1 cellular context compared by ENCODE assay signal in the genomic region with DNA sequence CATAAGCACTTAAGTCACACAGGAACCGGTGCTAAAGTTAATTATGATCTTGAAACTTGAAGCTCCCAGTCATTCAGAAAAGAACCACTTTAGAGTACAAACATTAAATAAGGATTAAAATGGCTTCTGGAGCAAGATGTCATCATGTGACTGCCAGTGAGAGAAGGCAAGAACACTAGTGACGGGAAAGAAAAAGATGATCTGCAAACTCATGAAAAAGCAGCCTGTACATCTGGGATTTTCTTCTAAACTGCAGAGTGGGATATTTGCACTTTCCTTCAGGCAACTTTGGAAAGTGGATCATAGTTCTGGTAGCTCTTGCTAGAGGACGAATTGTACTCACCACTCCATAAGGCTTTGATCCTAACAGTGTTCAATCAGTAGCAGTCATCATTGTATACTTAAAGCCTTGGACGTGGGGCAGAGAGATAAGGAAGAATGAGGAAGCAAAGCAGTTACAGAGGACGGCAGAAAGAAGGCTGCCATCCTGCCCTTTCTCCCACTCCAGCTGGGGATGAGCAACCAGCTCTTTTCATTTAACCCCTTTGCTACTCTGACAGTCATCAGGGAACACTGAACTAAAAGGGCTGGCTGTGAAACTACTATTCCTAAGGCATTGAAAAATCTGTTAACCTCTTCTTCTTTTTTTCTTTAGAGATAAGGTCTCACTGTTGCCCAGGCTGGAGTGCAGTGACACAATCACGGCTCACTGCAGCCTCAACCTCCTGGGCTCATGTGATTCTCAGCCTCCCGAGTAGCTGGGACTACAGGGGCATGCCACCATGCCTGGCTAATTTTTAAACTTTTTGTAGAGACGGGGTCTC.
A peak's percentile ranks its signal among the peaks of the same experiment; 100 is the strongest.
TF ChIP-seq lines count a peak whose summit lies in the region.

No MANE protein-coding gene starts in this region.

TF ChIP-seq in K562, 482 proteins besides CTCF, POLR2A, EP300 and RAD21 (continued from another document and continues in another):
- TF ChIP-seq, protein P1, sequence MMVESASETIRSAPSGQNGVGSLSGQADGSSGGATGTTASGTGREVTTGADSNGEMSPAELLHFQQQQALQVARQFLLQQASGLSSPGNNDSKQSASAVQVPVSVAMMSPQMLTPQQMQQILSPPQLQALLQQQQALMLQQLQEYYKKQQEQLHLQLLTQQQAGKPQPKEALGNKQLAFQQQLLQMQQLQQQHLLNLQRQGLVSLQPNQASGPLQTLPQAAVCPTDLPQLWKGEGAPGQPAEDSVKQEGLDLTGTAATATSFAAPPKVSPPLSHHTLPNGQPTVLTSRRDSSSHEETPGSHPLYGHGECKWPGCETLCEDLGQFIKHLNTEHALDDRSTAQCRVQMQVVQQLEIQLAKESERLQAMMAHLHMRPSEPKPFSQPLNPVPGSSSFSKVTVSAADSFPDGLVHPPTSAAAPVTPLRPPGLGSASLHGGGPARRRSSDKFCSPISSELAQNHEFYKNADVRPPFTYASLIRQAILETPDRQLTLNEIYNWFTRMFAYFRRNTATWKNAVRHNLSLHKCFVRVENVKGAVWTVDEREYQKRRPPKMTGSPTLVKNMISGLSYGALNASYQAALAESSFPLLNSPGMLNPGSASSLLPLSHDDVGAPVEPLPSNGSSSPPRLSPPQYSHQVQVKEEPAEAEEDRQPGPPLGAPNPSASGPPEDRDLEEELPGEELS (CRISPR knock-in tag; IDR thresholded peaks at IDR 0.05; ENCODE audit: borderline replicate concordance) = no peak
- TF ChIP-seq MYBL2 (IDR thresholded peaks at IDR 0.05; ENCODE audit: low read depth) (no peak), MYBL2 (CRISPR knock-in tag; IDR thresholded peaks at IDR 0.05; ENCODE audit: borderline replicate concordance) (no peak), KLF10 (CRISPR knock-in tag; IDR thresholded peaks at IDR 0.05) (no peak), CEBPB (tag; IDR thresholded peaks at IDR 0.05) (peak; percentile 24; the same call in 1 of the 2 replicates), MYNN (IDR thresholded peaks at IDR 0.05) (peak; percentile 55; the same call in 1 of the 2 replicates), MYNN (CRISPR knock-in tag; IDR thresholded peaks at IDR 0.05) (no peak), PPARD (CRISPR knock-in tag; IDR thresholded peaks at IDR 0.05) (no peak), EHMT2 (IDR thresholded peaks at IDR 0.05) (peak; percentile 76), ZNF507 (tag; conservative IDR thresholded peaks at IDR 0.05) (no peak), PTRF (tag; IDR thresholded peaks at IDR 0.05) (no peak), TFAM (CRISPR knock-in tag; conservative IDR thresholded peaks at IDR 0.05) (no peak), MTA1 (IDR thresholded peaks at IDR 0.05; ENCODE audit: borderline replicate concordance) (peak; percentile 68), DACH1 (IDR thresholded peaks at IDR 0.05; ENCODE audit: partially characterized antibody) (no peak), ZNF239 (CRISPR knock-in tag; IDR thresholded peaks at IDR 0.05) (no peak), ZNF184 (CRISPR knock-in tag; IDR thresholded peaks at IDR 0.05) (no peak), SMARCA4 (IDR thresholded peaks at IDR 0.05) (peak; percentile 94), ZEB2 (IDR thresholded peaks at IDR 0.05) (peak; percentile 60), MEIS2 (IDR thresholded peaks at IDR 0.05; ENCODE audit: partially characterized antibody) (peak; percentile 58), ETV6 (IDR thresholded peaks at IDR 0.05; ENCODE audit: borderline replicate concordance in 1 of 2, low read depth in 2 of 2, low read length in 1 of 2) (no peak), ETV6 (CRISPR knock-in tag; IDR thresholded peaks at IDR 0.05; ENCODE audit: borderline replicate concordance) (no peak), ZNF644 (tag; IDR thresholded peaks at IDR 0.05; ENCODE audit: low read depth) (peak; percentile 71; the same call in 1 of the 2 replicates), ZZZ3 (IDR thresholded peaks at IDR 0.05) (no peak), ILF3 (IDR thresholded peaks at IDR 0.05; ENCODE audit: borderline replicate concordance) (no peak), HNRNPH1 (optimal IDR thresholded peaks at IDR 0.05; ENCODE audit: low read depth, low read length) (no peak), BCL6 (CRISPR knock-in tag; IDR thresholded peaks at IDR 0.05) (no peak), TBP (optimal IDR thresholded peaks at IDR 0.05; ENCODE audit: low read depth, low read length) (no peak), ZSCAN32 (CRISPR knock-in tag; IDR thresholded peaks at IDR 0.05) (no peak), ZNF668 (CRISPR knock-in tag; IDR thresholded peaks at IDR 0.05) (no peak), MTA2 (IDR thresholded peaks at IDR 0.05; ENCODE audit: low read depth) (peak; percentile 83), CBFA2T3 (IDR thresholded peaks at IDR 0.05) (peak; percentile 88), ZNF384 (IDR thresholded peaks at IDR 0.05; ENCODE audit: low read depth, low read length) (no peak), ZNF431 (CRISPR knock-in tag; IDR thresholded peaks at IDR 0.05) (no peak), GTF2F1 (IDR thresholded peaks at IDR 0.05; ENCODE audit: low read depth, low read length) (no peak), HNRNPLL (IDR thresholded peaks at IDR 0.05; ENCODE audit: low read depth, low read length, poor library complexity, severe bottlenecking) (no peak), SMAD3 (CRISPR knock-in tag; conservative IDR thresholded peaks at IDR 0.05) (0 out of 2 replicates have a peak, but pooled peaks have one; percentile 16), ZNF766 (CRISPR knock-in tag; conservative IDR thresholded peaks at IDR 0.05) (peak; percentile 76), ZKSCAN1 (IDR thresholded peaks at IDR 0.05; ENCODE audit: low read depth, low read length) (no peak), MAFF (IDR thresholded peaks at IDR 0.05; ENCODE audit: low read length) (no peak; the same call in 1 of the 2 replicates), SMC3 (conservative IDR thresholded peaks at IDR 0.05; ENCODE audit: insufficient read depth, low read depth, low read length) (no peak), ZKSCAN3 (CRISPR knock-in tag; IDR thresholded peaks at IDR 0.05) (no peak), MTA3 (IDR thresholded peaks at IDR 0.05; ENCODE audit: borderline replicate concordance) (peak; percentile 85; the same call in 1 of the 2 replicates), TAF15 (IDR thresholded peaks at IDR 0.05; ENCODE audit: low read depth, low read length) (no peak), RBM14 (IDR thresholded peaks at IDR 0.05; ENCODE audit: borderline replicate concordance, insufficient read depth, low read depth, low read length) (no peak)
- TF ChIP-seq, protein P2, sequence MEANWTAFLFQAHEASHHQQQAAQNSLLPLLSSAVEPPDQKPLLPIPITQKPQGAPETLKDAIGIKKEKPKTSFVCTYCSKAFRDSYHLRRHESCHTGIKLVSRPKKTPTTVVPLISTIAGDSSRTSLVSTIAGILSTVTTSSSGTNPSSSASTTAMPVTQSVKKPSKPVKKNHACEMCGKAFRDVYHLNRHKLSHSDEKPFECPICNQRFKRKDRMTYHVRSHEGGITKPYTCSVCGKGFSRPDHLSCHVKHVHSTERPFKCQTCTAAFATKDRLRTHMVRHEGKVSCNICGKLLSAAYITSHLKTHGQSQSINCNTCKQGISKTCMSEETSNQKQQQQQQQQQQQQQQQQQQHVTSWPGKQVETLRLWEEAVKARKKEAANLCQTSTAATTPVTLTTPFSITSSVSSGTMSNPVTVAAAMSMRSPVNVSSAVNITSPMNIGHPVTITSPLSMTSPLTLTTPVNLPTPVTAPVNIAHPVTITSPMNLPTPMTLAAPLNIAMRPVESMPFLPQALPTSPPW (CRISPR knock-in tag; IDR thresholded peaks at IDR 0.05) = 0 out of 2 replicates have a peak, but pooled peaks have one; percentile 15
- TF ChIP-seq, protein P3, sequence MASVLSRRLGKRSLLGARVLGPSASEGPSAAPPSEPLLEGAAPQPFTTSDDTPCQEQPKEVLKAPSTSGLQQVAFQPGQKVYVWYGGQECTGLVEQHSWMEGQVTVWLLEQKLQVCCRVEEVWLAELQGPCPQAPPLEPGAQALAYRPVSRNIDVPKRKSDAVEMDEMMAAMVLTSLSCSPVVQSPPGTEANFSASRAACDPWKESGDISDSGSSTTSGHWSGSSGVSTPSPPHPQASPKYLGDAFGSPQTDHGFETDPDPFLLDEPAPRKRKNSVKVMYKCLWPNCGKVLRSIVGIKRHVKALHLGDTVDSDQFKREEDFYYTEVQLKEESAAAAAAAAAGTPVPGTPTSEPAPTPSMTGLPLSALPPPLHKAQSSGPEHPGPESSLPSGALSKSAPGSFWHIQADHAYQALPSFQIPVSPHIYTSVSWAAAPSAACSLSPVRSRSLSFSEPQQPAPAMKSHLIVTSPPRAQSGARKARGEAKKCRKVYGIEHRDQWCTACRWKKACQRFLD (CRISPR knock-in tag; IDR thresholded peaks at IDR 0.05) = peak; percentile 85
- TF ChIP-seq, protein P4, sequence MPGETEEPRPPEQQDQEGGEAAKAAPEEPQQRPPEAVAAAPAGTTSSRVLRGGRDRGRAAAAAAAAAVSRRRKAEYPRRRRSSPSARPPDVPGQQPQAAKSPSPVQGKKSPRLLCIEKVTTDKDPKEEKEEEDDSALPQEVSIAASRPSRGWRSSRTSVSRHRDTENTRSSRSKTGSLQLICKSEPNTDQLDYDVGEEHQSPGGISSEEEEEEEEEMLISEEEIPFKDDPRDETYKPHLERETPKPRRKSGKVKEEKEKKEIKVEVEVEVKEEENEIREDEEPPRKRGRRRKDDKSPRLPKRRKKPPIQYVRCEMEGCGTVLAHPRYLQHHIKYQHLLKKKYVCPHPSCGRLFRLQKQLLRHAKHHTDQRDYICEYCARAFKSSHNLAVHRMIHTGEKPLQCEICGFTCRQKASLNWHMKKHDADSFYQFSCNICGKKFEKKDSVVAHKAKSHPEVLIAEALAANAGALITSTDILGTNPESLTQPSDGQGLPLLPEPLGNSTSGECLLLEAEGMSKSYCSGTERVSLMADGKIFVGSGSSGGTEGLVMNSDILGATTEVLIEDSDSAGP (CRISPR knock-in tag; IDR thresholded peaks at IDR 0.05) = no peak
- TF ChIP-seq, protein P5, sequence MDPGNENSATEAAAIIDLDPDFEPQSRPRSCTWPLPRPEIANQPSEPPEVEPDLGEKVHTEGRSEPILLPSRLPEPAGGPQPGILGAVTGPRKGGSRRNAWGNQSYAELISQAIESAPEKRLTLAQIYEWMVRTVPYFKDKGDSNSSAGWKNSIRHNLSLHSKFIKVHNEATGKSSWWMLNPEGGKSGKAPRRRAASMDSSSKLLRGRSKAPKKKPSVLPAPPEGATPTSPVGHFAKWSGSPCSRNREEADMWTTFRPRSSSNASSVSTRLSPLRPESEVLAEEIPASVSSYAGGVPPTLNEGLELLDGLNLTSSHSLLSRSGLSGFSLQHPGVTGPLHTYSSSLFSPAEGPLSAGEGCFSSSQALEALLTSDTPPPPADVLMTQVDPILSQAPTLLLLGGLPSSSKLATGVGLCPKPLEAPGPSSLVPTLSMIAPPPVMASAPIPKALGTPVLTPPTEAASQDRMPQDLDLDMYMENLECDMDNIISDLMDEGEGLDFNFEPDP (CRISPR knock-in tag; IDR thresholded peaks at IDR 0.05) = no peak
- TF ChIP-seq, protein P6, sequence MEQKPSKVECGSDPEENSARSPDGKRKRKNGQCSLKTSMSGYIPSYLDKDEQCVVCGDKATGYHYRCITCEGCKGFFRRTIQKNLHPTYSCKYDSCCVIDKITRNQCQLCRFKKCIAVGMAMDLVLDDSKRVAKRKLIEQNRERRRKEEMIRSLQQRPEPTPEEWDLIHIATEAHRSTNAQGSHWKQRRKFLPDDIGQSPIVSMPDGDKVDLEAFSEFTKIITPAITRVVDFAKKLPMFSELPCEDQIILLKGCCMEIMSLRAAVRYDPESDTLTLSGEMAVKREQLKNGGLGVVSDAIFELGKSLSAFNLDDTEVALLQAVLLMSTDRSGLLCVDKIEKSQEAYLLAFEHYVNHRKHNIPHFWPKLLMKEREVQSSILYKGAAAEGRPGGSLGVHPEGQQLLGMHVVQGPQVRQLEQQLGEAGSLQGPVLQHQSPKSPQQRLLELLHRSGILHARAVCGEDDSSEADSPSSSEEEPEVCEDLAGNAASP (IDR thresholded peaks at IDR 0.05) = no peak
- TF ChIP-seq, protein P7, sequence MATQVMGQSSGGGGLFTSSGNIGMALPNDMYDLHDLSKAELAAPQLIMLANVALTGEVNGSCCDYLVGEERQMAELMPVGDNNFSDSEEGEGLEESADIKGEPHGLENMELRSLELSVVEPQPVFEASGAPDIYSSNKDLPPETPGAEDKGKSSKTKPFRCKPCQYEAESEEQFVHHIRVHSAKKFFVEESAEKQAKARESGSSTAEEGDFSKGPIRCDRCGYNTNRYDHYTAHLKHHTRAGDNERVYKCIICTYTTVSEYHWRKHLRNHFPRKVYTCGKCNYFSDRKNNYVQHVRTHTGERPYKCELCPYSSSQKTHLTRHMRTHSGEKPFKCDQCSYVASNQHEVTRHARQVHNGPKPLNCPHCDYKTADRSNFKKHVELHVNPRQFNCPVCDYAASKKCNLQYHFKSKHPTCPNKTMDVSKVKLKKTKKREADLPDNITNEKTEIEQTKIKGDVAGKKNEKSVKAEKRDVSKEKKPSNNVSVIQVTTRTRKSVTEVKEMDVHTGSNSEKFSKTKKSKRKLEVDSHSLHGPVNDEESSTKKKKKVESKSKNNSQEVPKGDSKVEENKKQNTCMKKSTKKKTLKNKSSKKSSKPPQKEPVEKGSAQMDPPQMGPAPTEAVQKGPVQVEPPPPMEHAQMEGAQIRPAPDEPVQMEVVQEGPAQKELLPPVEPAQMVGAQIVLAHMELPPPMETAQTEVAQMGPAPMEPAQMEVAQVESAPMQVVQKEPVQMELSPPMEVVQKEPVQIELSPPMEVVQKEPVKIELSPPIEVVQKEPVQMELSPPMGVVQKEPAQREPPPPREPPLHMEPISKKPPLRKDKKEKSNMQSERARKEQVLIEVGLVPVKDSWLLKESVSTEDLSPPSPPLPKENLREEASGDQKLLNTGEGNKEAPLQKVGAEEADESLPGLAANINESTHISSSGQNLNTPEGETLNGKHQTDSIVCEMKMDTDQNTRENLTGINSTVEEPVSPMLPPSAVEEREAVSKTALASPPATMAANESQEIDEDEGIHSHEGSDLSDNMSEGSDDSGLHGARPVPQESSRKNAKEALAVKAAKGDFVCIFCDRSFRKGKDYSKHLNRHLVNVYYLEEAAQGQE (CRISPR knock-in tag; IDR thresholded peaks at IDR 0.05; ENCODE audit: low read depth) = no peak
- TF ChIP-seq, protein P8, sequence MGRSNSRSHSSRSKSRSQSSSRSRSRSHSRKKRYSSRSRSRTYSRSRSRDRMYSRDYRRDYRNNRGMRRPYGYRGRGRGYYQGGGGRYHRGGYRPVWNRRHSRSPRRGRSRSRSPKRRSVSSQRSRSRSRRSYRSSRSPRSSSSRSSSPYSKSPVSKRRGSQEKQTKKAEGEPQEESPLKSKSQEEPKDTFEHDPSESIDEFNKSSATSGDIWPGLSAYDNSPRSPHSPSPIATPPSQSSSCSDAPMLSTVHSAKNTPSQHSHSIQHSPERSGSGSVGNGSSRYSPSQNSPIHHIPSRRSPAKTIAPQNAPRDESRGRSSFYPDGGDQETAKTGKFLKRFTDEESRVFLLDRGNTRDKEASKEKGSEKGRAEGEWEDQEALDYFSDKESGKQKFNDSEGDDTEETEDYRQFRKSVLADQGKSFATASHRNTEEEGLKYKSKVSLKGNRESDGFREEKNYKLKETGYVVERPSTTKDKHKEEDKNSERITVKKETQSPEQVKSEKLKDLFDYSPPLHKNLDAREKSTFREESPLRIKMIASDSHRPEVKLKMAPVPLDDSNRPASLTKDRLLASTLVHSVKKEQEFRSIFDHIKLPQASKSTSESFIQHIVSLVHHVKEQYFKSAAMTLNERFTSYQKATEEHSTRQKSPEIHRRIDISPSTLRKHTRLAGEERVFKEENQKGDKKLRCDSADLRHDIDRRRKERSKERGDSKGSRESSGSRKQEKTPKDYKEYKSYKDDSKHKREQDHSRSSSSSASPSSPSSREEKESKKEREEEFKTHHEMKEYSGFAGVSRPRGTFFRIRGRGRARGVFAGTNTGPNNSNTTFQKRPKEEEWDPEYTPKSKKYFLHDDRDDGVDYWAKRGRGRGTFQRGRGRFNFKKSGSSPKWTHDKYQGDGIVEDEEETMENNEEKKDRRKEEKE (IDR thresholded peaks at IDR 0.05; ENCODE audit: borderline replicate concordance in 1 of 2, control insufficient read depth in 1 of 2, low read depth in 2 of 2, low read length in 1 of 2) = no peak
